ENCODE assay signal across 26 cellular contexts in genomic region chr1:43949663-43950062, GRCh38. TPM values are rescaled to one million over a fixed set of nuclear protein-coding genes. Genes with fewer than 3 reads are reported as not detected.
A peak's percentile ranks its signal among the peaks of the same experiment; 100 is the strongest.
DNase-seq lines count a peak whose midpoint lies in the region; ATAC-seq and TF ChIP-seq lines count a peak whose summit lies in the region.
"Had no signal": no experiment of that assay in that cellular context is flagged by ENCODE, and none has a peak within 500 bp of the region (broad histone marks: within the 10 kb centered on the region; RNA-seq: fewer than 3 reads in every experiment).

No MANE protein-coding gene starts in this region.

- no peak overlapping the region for H3K4me3 ChIP-seq in DND-41 (ENCODE audit: low read depth in 1 of 2, low read length in 2 of 2)
- peak overlapping the region in 19 of 59 donors; percentile 1 to 99 (median 87) for H3K4me3 ChIP-seq in dorsolateral prefrontal cortex
- H3K4me3 ChIP-seq: coronary artery, esophagus squamous epithelium, GM12878, PC-9, spleen, testis, vagina had no signal

- TF ChIP-seq CTCF in DND-41 (IDR thresholded peaks at IDR 0.05; ENCODE audit: borderline replicate concordance, extremely low read depth, low read length, poor library complexity, severe bottlenecking) (no peak), RWPE1 (conservative IDR thresholded peaks at IDR 0.05; ENCODE audit: low read depth) (no peak), dorsolateral prefrontal cortex (IDR thresholded peaks at IDR 0.05 in 54 of 56, conservative IDR thresholded peaks at IDR 0.05 in 2 of 56; ENCODE audit: low read depth in 1 of 56, partially characterized antibody in 56 of 56) (no peak)

- POLR2A ChIA-PET in RWPE1 (lab: Yijun Ruan, JAX; ENCODE audit: low non-redundant PET): no interaction called here

- H3K27ac ChIP-seq in DND-41 (ENCODE audit: low read length) (no peak overlapping the region), RWPE1 (peak overlapping the region; percentile 90; the same call in 1 of the 2 replicates), dorsolateral prefrontal cortex (peak overlapping the region in 58 of 59 donors; percentile 5 to 100 (median 99))
- H3K27ac ChIP-seq: coronary artery, esophagus squamous epithelium, PC-9, spleen, testis, vagina had no signal

- no peak for ATAC-seq in DND-41 (ENCODE audit: insufficient read depth, low read depth)
- no peak for ATAC-seq in GM18868 (IDR thresholded peaks at IDR 0.05; ENCODE audit: unreplicated experiment)
- ATAC-seq: activated CD8-positive, alpha-beta T cell treated with anti-CD3 and anti-CD28 coated beads, Interleukin-2, amount 10 ng/mL, durations not matched to agents 7 days and 5 days; GM12878; stimulated activated effector memory CD8-positive, alpha-beta T cell treated with anti-CD3 and anti-CD28 coated beads, Interleukin-12 subunit alpha, Interleukin-12 subunit beta, amount 100 ng/mL, for 72 hours had no signal

- DNase-seq in DND-41 (no peak), RWPE1 (ENCODE audit: low spot score) (no peak), dorsolateral prefrontal cortex (no peak), posterior vena cava (ENCODE audit: low spot score) (peak; percentile 50), HK-2 (ENCODE audit: unreplicated experiment) (no peak)
- DNase-seq in activated T-cell treated with anti-CD3 and anti-CD28 coated beads, Interleukin-2, amount 50 U/mL, for 1 hour: no peak
- DNase-seq: activated CD4-positive, alpha-beta T cell treated with anti-CD3 and anti-CD28 coated beads for 1 hour; activated CD8-positive, alpha-beta T cell treated with anti-CD3 and anti-CD28 coated beads, Interleukin-2, amount 10 ng/mL, durations not matched to agents 7 days and 5 days; Calu3; endodermal cell; esophagus squamous epithelium; HCEC 1CT; kidney; NCI-H1105; NCI-H1930; PC-9; spleen; stimulated activated CD4-positive, alpha-beta T cell treated with anti-CD3 and anti-CD28 coated beads, Interleukin-2, amount 100 ng/mL, for 48 hours; testis had no signal

- H4K20me1 ChIP-seq in DND-41 (ENCODE audit: insufficient read depth, low read length): peaks cover 26% of the 10 kb centered on the region

- H3K4me1 ChIP-seq in DND-41 (ENCODE audit: insufficient read depth, low read length): peaks cover 33% of the 10 kb centered on the region

- peaks cover 19% of the 10 kb centered on the region for H3K36me3 ChIP-seq in DND-41 (ENCODE audit: insufficient read depth, low read length)
- H3K36me3 ChIP-seq: vagina had no signal

- H3K27me3 ChIP-seq in DND-41 (ENCODE audit: insufficient read depth, low read length, poor library complexity) (no peaks in the 10 kb centered on the region), dorsolateral prefrontal cortex (no peaks in the 10 kb centered on the region)
- H3K27me3 ChIP-seq: esophagus squamous epithelium, spleen, testis, vagina had no signal

- H3K4me2 ChIP-seq in DND-41 (ENCODE audit: insufficient read depth, low read length): peak overlapping the region; percentile 29; the same call in 1 of the 2 replicates
- H3K4me2 ChIP-seq: PC-9 had no signal

- no peaks in the 10 kb centered on the region for H3K9me3 ChIP-seq in DND-41 (ENCODE audit: insufficient read depth, low read length, severe bottlenecking)
- H3K9me3 ChIP-seq: esophagus squamous epithelium, spleen, testis, vagina had no signal

- peaks cover 40% of the 10 kb centered on the region for H3K79me2 ChIP-seq in DND-41 (ENCODE audit: insufficient read depth, low read length)

- CTCF ChIA-PET in RWPE1 (lab: Yijun Ruan, JAX): no interaction called here

- intact Hi-C loops in dorsolateral prefrontal cortex (cut with DNase I) (loop anchor here (5.0 to 10.0 kb wide), 2 partner anchors 85 to 88 kb away; partner anchors contain the start of gene SLC6A9 (in 1 of the 2)), posterior vena cava (cut with DNase I) (loop anchor here in 1 of 2 donors (5.0 kb wide), 1 partner anchor 1687 kb away; no protein-coding TSS in a partner anchor)

- H3K9ac ChIP-seq in DND-41 (ENCODE audit: low read depth, low read length): no peak overlapping the region

- H2AFZ ChIP-seq in DND-41 (ENCODE audit: low read depth, low read length): no peak overlapping the region
- H2AFZ ChIP-seq: PC-9 had no signal

RNA-seq across cellular contexts. Expression of gene IPO13, which starts 2.9 kb away (rescaled TPM):
- 100 to 1,000 TPM in 51 of 120 experiments, 10 to 100 TPM in 69; 48.0 to 243 (median 94.5) TPM for total RNA-seq in dorsolateral prefrontal cortex
- 10 to 100 TPM; 20.4 to 21.8 TPM for total RNA-seq in posterior vena cava

RNA-seq across cellular contexts. Expression of gene ARTN, which starts 16.1 kb away (rescaled TPM):
- total RNA-seq in dorsolateral prefrontal cortex: 1 to 10 TPM in 86 of 120 experiments, under 1 TPM in 30, not detected in 4; 0.28 to 6.5 (median 1.4) TPM
- 1 to 10 TPM; 2.5 to 4.2 TPM for total RNA-seq in posterior vena cava
- total RNA-seq: lung microvascular endothelial cell, SK-MEL-5 had no signal

RNA-seq across cellular contexts. Expression of gene DPH2, which starts 20.1 kb away (rescaled TPM):
- total RNA-seq in dorsolateral prefrontal cortex (10 to 100 TPM; 12.0 to 31.1 (median 20.7) TPM), posterior vena cava (10 to 100 TPM; 13.5 to 14.5 TPM)

RNA-seq across cellular contexts. Expression of gene ATP6V0B, which starts 25.1 kb away (rescaled TPM):
- total RNA-seq in dorsolateral prefrontal cortex (100 to 1,000 TPM; 112 to 276 (median 202) TPM), posterior vena cava (10 to 100 TPM; 69.4 to 77.4 TPM)

RNA-seq across cellular contexts. Expression of gene B4GALT2, which starts 29.3 kb away (rescaled TPM):
- 10 to 100 TPM; 33.5 to 97.8 (median 48.8) TPM for total RNA-seq in dorsolateral prefrontal cortex
- 10 to 100 TPM; 39.0 to 45.7 TPM for total RNA-seq in posterior vena cava
